17 cellular contexts compared by ENCODE assay signal in the genomic region with DNA sequence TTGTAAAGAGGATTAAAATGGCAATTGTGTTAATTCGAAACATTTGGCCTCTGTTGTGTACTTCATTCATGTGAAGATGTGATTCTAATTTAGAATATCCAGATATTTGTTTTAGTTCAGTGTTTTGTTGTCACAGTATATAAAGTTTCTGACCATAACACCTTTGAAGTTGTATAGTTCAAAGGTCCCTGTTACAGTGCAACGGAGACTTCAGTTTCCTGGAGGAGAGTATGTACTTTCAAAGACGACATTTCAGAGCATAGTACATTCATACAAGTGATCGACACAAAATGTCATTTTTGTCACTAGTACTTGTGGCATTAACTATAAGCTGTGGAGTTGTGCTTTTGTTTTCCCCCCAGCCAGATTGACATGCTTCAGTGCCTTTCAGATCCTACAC.
DNase-seq lines count a peak whose midpoint lies in the region; ATAC-seq, FAIRE-seq and TF ChIP-seq lines count a peak whose summit lies in the region.
"Had no signal": no experiment of that assay in that cellular context is flagged by ENCODE, and none has a peak within 500 bp of the region (broad histone marks: within the 10 kb centered on the region; RNA-seq: fewer than 3 reads in every experiment).

No MANE protein-coding gene starts in this region.

- no peaks in the 10 kb centered on the region for H3F3A ChIP-seq in Loucy (ENCODE audit: low read depth)

- TF ChIP-seq CTCF in Loucy (conservative IDR thresholded peaks at IDR 0.05; ENCODE audit: low read length) = no peak
- no peak for TF ChIP-seq CTCF in nephron (IDR thresholded peaks at IDR 0.05; ENCODE audit: unreplicated experiment in 3 of 3)
- no peak for TF ChIP-seq CTCF in pancreas (IDR thresholded peaks at IDR 0.05)
- TF ChIP-seq CTCF in prostate gland (IDR thresholded peaks at IDR 0.05) = no peak

- no peak for ATAC-seq in pancreas
- no peak for ATAC-seq in GM21515 (IDR thresholded peaks at IDR 0.05; ENCODE audit: unreplicated experiment)
- no peak for ATAC-seq in HG03095 (IDR thresholded peaks at IDR 0.05; ENCODE audit: unreplicated experiment)
- ATAC-seq: A549, GM12878 had no signal

- WGBS in pancreas, 2 donors = 62% methylated on average over 4 of the region's 4 CpGs
- 79% methylated on average over 4 of the region's 4 CpGs for WGBS in prostate gland

- peaks cover 3% of the 10 kb centered on the region for H3K4me1 Mint-ChIP-seq in nephron
- H3K4me1 Mint-ChIP-seq: H9 had no signal

- H3K4me3 ChIP-seq in BLaER1 (no peak overlapping the region), Loucy (ENCODE audit: low read length, poor library complexity, severe bottlenecking) (no peak overlapping the region), pancreas (no peak overlapping the region), prostate gland (no peak overlapping the region)
- H3K4me3 ChIP-seq: A549, GM12878 had no signal

- H3K79me2 ChIP-seq in Loucy (ENCODE audit: insufficient read depth, low read length) = no peaks in the 10 kb centered on the region

- no peaks in the 10 kb centered on the region for H3K27me3 ChIP-seq in BLaER1
- H3K27me3 ChIP-seq in Loucy (ENCODE audit: insufficient read depth, low read length, poor library complexity, severe bottlenecking) = no peaks in the 10 kb centered on the region
- peaks cover 0 to 6% (median 0%) of the 10 kb centered on the region in 4 donors for H3K27me3 ChIP-seq in pancreas
- no peaks in the 10 kb centered on the region for H3K27me3 ChIP-seq in prostate gland (replicated peaks; ENCODE audit: insufficient read depth)

- no peaks in the 10 kb centered on the region for H3K36me3 Mint-ChIP-seq in nephron (ENCODE audit: low read depth)

- peak overlapping the region in 2 of 3 experiments; percentile 66 to 74 for H3K27ac Mint-ChIP-seq in nephron
- H3K27ac Mint-ChIP-seq: CD4-positive, alpha-beta T cell; H9 had no signal

- no peaks in the 10 kb centered on the region for H3K9me3 ChIP-seq in BLaER1
- H3K9me3 ChIP-seq in Loucy (ENCODE audit: insufficient read depth, low read depth, low read length) = no peaks in the 10 kb centered on the region
- no peaks in the 10 kb centered on the region for H3K9me3 ChIP-seq in pancreas
- no peaks in the 10 kb centered on the region for H3K9me3 ChIP-seq in prostate gland
- H3K9me3 ChIP-seq: A549 had no signal

- FAIRE-seq in pancreas (lab: Jason Lieb, UNC) = peak; percentile 66
- FAIRE-seq: GM12878 had no signal

- peaks cover 4% of the 10 kb centered on the region for H3K9me3 Mint-ChIP-seq in nephron
- H3K9me3 Mint-ChIP-seq: CD4-positive, alpha-beta T cell had no signal

- no peak overlapping the region for H3K27ac ChIP-seq in BLaER1
- no peak overlapping the region for H3K27ac ChIP-seq in pancreas
- no peak overlapping the region for H3K27ac ChIP-seq in prostate gland
- H3K27ac ChIP-seq: A549, HL-60 had no signal

- H3K36me3 ChIP-seq in BLaER1 (no peaks in the 10 kb centered on the region), Loucy (ENCODE audit: insufficient read depth, low read length) (no peaks in the 10 kb centered on the region), pancreas (no peaks in the 10 kb centered on the region), prostate gland (no peaks in the 10 kb centered on the region)

- peak overlapping the region; percentile 44 for H3K4me2 ChIP-seq in BLaER1
- no peak overlapping the region for H3K4me2 ChIP-seq in Loucy (ENCODE audit: low read depth, low read length, poor library complexity, severe bottlenecking)
- H3K4me2 ChIP-seq: A549 had no signal

- H3K9ac ChIP-seq in BLaER1 = no peak overlapping the region
- H3K9ac ChIP-seq in Loucy (ENCODE audit: low read depth, low read length, poor library complexity, severe bottlenecking) = no peak overlapping the region

- H3K4me1 ChIP-seq in BLaER1 (peaks cover 19% of the 10 kb centered on the region), Loucy (ENCODE audit: insufficient read depth, low read length, poor library complexity, severe bottlenecking) (peaks cover 8% of the 10 kb centered on the region), pancreas (no peaks in the 10 kb centered on the region), prostate gland (replicated peaks) (no peaks in the 10 kb centered on the region)
- H3K4me1 ChIP-seq: A549 had no signal

- no peaks in the 10 kb centered on the region for H3K27me3 Mint-ChIP-seq in nephron (ENCODE audit: low read depth)
- H3K27me3 Mint-ChIP-seq: CD4-positive, alpha-beta T cell had no signal

- no peak for DNase-seq in pancreas
- no peak for DNase-seq in prostate gland (ENCODE audit: low spot score)
- DNase-seq: AML-193; C1 segment of cervical spinal cord; Calu3; CD4-positive, alpha-beta T cell; DMS 273 treated with DMSO at 0.1 percent for 48 hours; GOT3; H9 had no signal

- H2AFZ ChIP-seq in Loucy (ENCODE audit: low read length) = peak overlapping the region; percentile 13

- intact Hi-C loops in pancreas (cut with DNase I) = no loop called here
- intact Hi-C loops in prostate gland (cut with DNase I) = no loop called here

- H4K20me1 ChIP-seq in BLaER1 (no peaks in the 10 kb centered on the region), Loucy (ENCODE audit: insufficient read depth, low read length, poor library complexity, severe bottlenecking) (no peaks in the 10 kb centered on the region)

- H3K4me3 Mint-ChIP-seq in nephron = no peak overlapping the region
- H3K4me3 Mint-ChIP-seq: CD4-positive, alpha-beta T cell; H9 had no signal

- no peaks in the 10 kb centered on the region for H3K9me2 ChIP-seq in Loucy (replicated peaks; ENCODE audit: low read depth, low read length)

- TF ChIP-seq POLR2A in prostate gland (IDR thresholded peaks at IDR 0.05) = no peak
